ENCODE assay signal across 12 cellular contexts in genomic region chr9:137828527-137829259, GRCh38. TPM values are rescaled to one million over a fixed set of nuclear protein-coding genes. Genes with fewer than 3 reads are reported as not detected.
A peak's percentile ranks its signal among the peaks of the same experiment; 100 is the strongest.
DNase-seq lines count a peak whose midpoint lies in the region; ATAC-seq and TF ChIP-seq lines count a peak whose summit lies in the region.
"Had no signal": no experiment of that assay in that cellular context is flagged by ENCODE, and none has a peak within 500 bp of the region (broad histone marks: within the 10 kb centered on the region; RNA-seq: fewer than 3 reads in every experiment).

No MANE protein-coding gene starts in this region.

- H3K36me3 ChIP-seq in liver (ENCODE audit: control insufficient read depth in 4 of 4, insufficient read depth in 3 of 4, low read depth in 1 of 4, low read length in 3 of 4) (peaks cover 16 to 48% (median 20%) of the 10 kb centered on the region in 4 donors), BE2C (peaks cover 39% of the 10 kb centered on the region)
- H3K36me3 ChIP-seq: uterus had no signal

- no peaks in the 10 kb centered on the region for H3K27me3 ChIP-seq in liver (ENCODE audit: control insufficient read depth in 4 of 4, insufficient read depth in 4 of 4, low read length in 3 of 4)
- H3K27me3 ChIP-seq in BE2C, result no peaks in the 10 kb centered on the region
- H3K27me3 ChIP-seq: uterus had no signal

- no peak overlapping the region for H3K4me3 ChIP-seq in Jurkat, Clone E6-1 (ENCODE audit: low read length)
- H3K4me3 ChIP-seq in astrocyte of the spinal cord (ENCODE audit: low read depth, low read length) (no peak overlapping the region), liver (ENCODE audit: low read depth in 1 of 3, low read length in 3 of 3) (no peak overlapping the region), BE2C (ENCODE audit: low read depth, low read length) (no peak overlapping the region)
- H3K4me3 ChIP-seq: uterus had no signal

- no peak for ATAC-seq in GM19324 (IDR thresholded peaks at IDR 0.05; ENCODE audit: low FRiP score, unreplicated experiment)

- TF ChIP-seq RAD21 in liver (IDR thresholded peaks at IDR 0.05), result no peak

- H3K9ac ChIP-seq in liver (ENCODE audit: low read depth in 1 of 2, low read length in 2 of 2), result no peak overlapping the region

- H3K4me1 ChIP-seq in liver (ENCODE audit: control insufficient read depth in 4 of 4, insufficient read depth in 4 of 4, low read length in 3 of 4) (no peaks in the 10 kb centered on the region), BE2C (no peaks in the 10 kb centered on the region)
- H3K4me1 ChIP-seq: uterus had no signal

- DNase-seq in NCI-H345 (lab: John Stamatoyannopoulos, UW), result peak; percentile 15
- DNase-seq in NCI-H345 treated with DMSO at 0.1 percent for 48 hours (lab: John Stamatoyannopoulos, UW; ENCODE audit: unreplicated experiment), result no peak
- DNase-seq in Jurkat, Clone E6-1 (ENCODE audit: low read depth, low spot score), result peak; percentile 20
- DNase-seq in astrocyte of the spinal cord (ENCODE audit: low read depth, low spot score), result peak; percentile 5
- no peak for DNase-seq in UCSD-AML1 (lab: John Stamatoyannopoulos, UW; ENCODE audit: unreplicated experiment)
- no peak for DNase-seq in BE2C
- DNase-seq: activated T-cell treated with anti-CD3 and anti-CD28 coated beads, Interleukin-2, amount 50 U/mL, for 24 hours; kidney; NCI-H187; uterus had no signal

- in situ Hi-C loops in astrocyte of the spinal cord (cut with HindIII; ENCODE audit: low sequenced_read_pairs), result no loop called here

- no peaks in the 10 kb centered on the region for H3K9me3 ChIP-seq in liver (ENCODE audit: control insufficient read depth in 4 of 4, low read length in 3 of 4)
- no peaks in the 10 kb centered on the region; the same call in 1 of the 2 replicates for H3K9me3 ChIP-seq in BE2C

- TF ChIP-seq CTCF in astrocyte of the spinal cord (IDR thresholded peaks at IDR 0.05; ENCODE audit: low read depth, low read length) (no peak), liver (IDR thresholded peaks at IDR 0.05; ENCODE audit: low read depth, low read length, missing input control) (no peak), BE2C (IDR thresholded peaks at IDR 0.05; ENCODE audit: low read depth, low read length) (no peak)

- H3K27ac ChIP-seq in liver (ENCODE audit: low read depth in 1 of 2, low read length in 2 of 2), result no peak overlapping the region
- H3K27ac ChIP-seq: uterus had no signal

- 94% methylated on average over 21 of the region's 21 CpGs for whole genome bisulfite sequencing in liver

TF ChIP-seq in liver, 16 proteins besides CTCF, POLR2A, EP300 and RAD21:
- TF ChIP-seq, protein P1, sequence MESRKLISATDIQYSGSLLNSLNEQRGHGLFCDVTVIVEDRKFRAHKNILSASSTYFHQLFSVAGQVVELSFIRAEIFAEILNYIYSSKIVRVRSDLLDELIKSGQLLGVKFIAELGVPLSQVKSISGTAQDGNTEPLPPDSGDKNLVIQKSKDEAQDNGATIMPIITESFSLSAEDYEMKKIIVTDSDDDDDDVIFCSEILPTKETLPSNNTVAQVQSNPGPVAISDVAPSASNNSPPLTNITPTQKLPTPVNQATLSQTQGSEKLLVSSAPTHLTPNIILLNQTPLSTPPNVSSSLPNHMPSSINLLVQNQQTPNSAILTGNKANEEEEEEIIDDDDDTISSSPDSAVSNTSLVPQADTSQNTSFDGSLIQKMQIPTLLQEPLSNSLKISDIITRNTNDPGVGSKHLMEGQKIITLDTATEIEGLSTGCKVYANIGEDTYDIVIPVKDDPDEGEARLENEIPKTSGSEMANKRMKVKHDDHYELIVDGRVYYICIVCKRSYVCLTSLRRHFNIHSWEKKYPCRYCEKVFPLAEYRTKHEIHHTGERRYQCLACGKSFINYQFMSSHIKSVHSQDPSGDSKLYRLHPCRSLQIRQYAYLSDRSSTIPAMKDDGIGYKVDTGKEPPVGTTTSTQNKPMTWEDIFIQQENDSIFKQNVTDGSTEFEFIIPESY (IDR thresholded peaks at IDR 0.05), result no peak
- TF ChIP-seq, protein P2, sequence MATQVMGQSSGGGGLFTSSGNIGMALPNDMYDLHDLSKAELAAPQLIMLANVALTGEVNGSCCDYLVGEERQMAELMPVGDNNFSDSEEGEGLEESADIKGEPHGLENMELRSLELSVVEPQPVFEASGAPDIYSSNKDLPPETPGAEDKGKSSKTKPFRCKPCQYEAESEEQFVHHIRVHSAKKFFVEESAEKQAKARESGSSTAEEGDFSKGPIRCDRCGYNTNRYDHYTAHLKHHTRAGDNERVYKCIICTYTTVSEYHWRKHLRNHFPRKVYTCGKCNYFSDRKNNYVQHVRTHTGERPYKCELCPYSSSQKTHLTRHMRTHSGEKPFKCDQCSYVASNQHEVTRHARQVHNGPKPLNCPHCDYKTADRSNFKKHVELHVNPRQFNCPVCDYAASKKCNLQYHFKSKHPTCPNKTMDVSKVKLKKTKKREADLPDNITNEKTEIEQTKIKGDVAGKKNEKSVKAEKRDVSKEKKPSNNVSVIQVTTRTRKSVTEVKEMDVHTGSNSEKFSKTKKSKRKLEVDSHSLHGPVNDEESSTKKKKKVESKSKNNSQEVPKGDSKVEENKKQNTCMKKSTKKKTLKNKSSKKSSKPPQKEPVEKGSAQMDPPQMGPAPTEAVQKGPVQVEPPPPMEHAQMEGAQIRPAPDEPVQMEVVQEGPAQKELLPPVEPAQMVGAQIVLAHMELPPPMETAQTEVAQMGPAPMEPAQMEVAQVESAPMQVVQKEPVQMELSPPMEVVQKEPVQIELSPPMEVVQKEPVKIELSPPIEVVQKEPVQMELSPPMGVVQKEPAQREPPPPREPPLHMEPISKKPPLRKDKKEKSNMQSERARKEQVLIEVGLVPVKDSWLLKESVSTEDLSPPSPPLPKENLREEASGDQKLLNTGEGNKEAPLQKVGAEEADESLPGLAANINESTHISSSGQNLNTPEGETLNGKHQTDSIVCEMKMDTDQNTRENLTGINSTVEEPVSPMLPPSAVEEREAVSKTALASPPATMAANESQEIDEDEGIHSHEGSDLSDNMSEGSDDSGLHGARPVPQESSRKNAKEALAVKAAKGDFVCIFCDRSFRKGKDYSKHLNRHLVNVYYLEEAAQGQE (IDR thresholded peaks at IDR 0.05), result peak; percentile 97

RNA-seq across cellular contexts. Expression of gene CACNA1B, which starts 48.9 kb away (rescaled TPM):
- not detected for polyA plus RNA-seq in Jurkat, Clone E6-1 (2012; ENCODE audit: insufficient read depth, insufficient read length)
- under 1 TPM; under 0.01 to 0.05 TPM for total RNA-seq in liver
- polyA plus RNA-seq in liver, result not detected
- polyA plus RNA-seq in BE2C (2012; ENCODE audit: insufficient read depth, insufficient read length, low read depth), result 6.0 TPM

Comparison
In these comparisons a context has a peak if more than half of its experiments do, and no peak if none do; other contexts are left out.
1. DNase-seq: peak in NCI-H345 (single experiment), Jurkat, Clone E6-1 (single experiment) and astrocyte of the spinal cord (single experiment); none in NCI-H345 treated with DMSO at 0.1 percent for 48 hours (single experiment), UCSD-AML1 (single experiment) and BE2C (single experiment).